15 cellular contexts compared by ENCODE assay signal in genomic region chr1:42692941-42693340, GRCh38. TPM values are rescaled to one million over a fixed set of nuclear protein-coding genes. Genes with fewer than 3 reads are reported as not detected.
DNase-seq lines count a peak whose midpoint lies in the region; ATAC-seq and TF ChIP-seq lines count a peak whose summit lies in the region.
"Had no signal": no experiment of that assay in that cellular context is flagged by ENCODE, and none has a peak within 500 bp of the region (broad histone marks: within the 10 kb centered on the region; RNA-seq: fewer than 3 reads in every experiment).

No MANE protein-coding gene starts in this region.

- no peak for DNase-seq in CD4-positive, alpha-beta memory T cell
- DNase-seq in NB4 (ENCODE audit: low read depth) (no peak), NCI-H2029 treated with DMSO at 0.1 percent for 48 hours (lab: John Stamatoyannopoulos, UW) (no peak), sigmoid colon (no peak), NOMO-1 treated with dmso at 0.1 percent for 144 hours (lab: John Stamatoyannopoulos, UW; ENCODE audit: unreplicated experiment) (no peak)
- DNase-seq in naive thymus-derived CD8-positive, alpha-beta T cell: no peak
- DNase-seq: activated effector memory CD4-positive, alpha-beta T cell treated with Interleukin-2 at 50 U/mL for 16 hours; midbrain had no signal

- H3K27me3 Mint-ChIP-seq in CD4-positive, alpha-beta memory T cell: no peaks in the 10 kb centered on the region
- H3K27me3 Mint-ChIP-seq in naive thymus-derived CD8-positive, alpha-beta T cell: no peaks in the 10 kb centered on the region

- H3K9ac ChIP-seq in duodenal mucosa (ENCODE audit: low read depth in 1 of 2, low read length in 2 of 2): peak overlapping the region in 1 of 2 donors; percentile 16
- H3K9ac ChIP-seq: BLaER1 had no signal

- peaks cover 35 to 66% of the 10 kb centered on the region in 2 donors for H3K36me3 Mint-ChIP-seq in CD4-positive, alpha-beta memory T cell
- H3K36me3 Mint-ChIP-seq in naive thymus-derived CD8-positive, alpha-beta T cell: peaks cover 0 to 67% (median 9%) of the 10 kb centered on the region in 3 donors

- no peak overlapping the region for H3K27ac ChIP-seq in CD4-positive, alpha-beta memory T cell (ENCODE audit: low read depth, low read length)
- H3K27ac ChIP-seq in duodenal mucosa (ENCODE audit: low read depth, low read length) (peak overlapping the region; percentile 63), sigmoid colon (no peak overlapping the region)
- H3K27ac ChIP-seq: BLaER1, right atrium auricular region had no signal

- H3K9me3 ChIP-seq in CD4-positive, alpha-beta memory T cell (ENCODE audit: control insufficient read depth in 1 of 2, low read length in 2 of 2): no peaks in the 10 kb centered on the region
- no peaks in the 10 kb centered on the region for H3K9me3 ChIP-seq in duodenal mucosa (ENCODE audit: control insufficient read depth in 1 of 2, low read length in 2 of 2)
- H3K9me3 ChIP-seq in sigmoid colon: no peaks in the 10 kb centered on the region
- H3K9me3 ChIP-seq: BLaER1, right atrium auricular region had no signal

- peak overlapping the region in 6 of 7 donors; percentile 12 to 88 (median 48) for H3K27ac Mint-ChIP-seq in CD4-positive, alpha-beta memory T cell
- H3K27ac Mint-ChIP-seq in naive thymus-derived CD8-positive, alpha-beta T cell: peak overlapping the region in 7 of 10 donors; percentile 19 to 87 (median 45)

- intact Hi-C loops in CD4-positive, alpha-beta memory T cell (cut with micrococcal nuclease): no loop called here
- intact Hi-C loops in sigmoid colon (cut with DNase I): no loop called here

- H3K9me3 Mint-ChIP-seq in CD4-positive, alpha-beta memory T cell: no peaks in the 10 kb centered on the region
- no peaks in the 10 kb centered on the region for H3K9me3 Mint-ChIP-seq in naive thymus-derived CD8-positive, alpha-beta T cell

- peak overlapping the region in 4 of 8 donors; percentile 0 to 53 (median 30) for H3K4me3 Mint-ChIP-seq in CD4-positive, alpha-beta memory T cell
- H3K4me3 Mint-ChIP-seq in naive thymus-derived CD8-positive, alpha-beta T cell: peak overlapping the region in 4 of 10 donors; percentile 5 to 35 (median 20)

- H3K27me3 ChIP-seq in CD4-positive, alpha-beta memory T cell (ENCODE audit: insufficient read depth, low read length): no peaks in the 10 kb centered on the region
- H3K27me3 ChIP-seq in duodenal mucosa (ENCODE audit: control insufficient read depth in 1 of 2, insufficient read depth in 2 of 2, low read length in 2 of 2): no peaks in the 10 kb centered on the region
- no peaks in the 10 kb centered on the region for H3K27me3 ChIP-seq in sigmoid colon
- H3K27me3 ChIP-seq: BLaER1, right atrium auricular region had no signal

- POLR2A ChIA-PET in CD4-positive, alpha-beta memory T cell (lab: Charles Lee; ENCODE audit: partially characterized antibody): interaction anchor here (1.2 to 5.2 kb wide), 2 partner anchors 11 to 29 kb away, joined by 3 to 39 read pairs; partner anchors contain the start of gene YBX1
- POLR2A ChIA-PET in naive thymus-derived CD8-positive, alpha-beta T cell (lab: Charles Lee): no interaction called here

- H3K4me1 ChIP-seq in CD4-positive, alpha-beta memory T cell (ENCODE audit: insufficient read depth, low read length): peaks cover 59% of the 10 kb centered on the region
- H3K4me1 ChIP-seq in duodenal mucosa (ENCODE audit: control insufficient read depth in 1 of 2, insufficient read depth in 2 of 2, low read length in 2 of 2) (peaks cover 56 to 61% of the 10 kb centered on the region in 2 donors), sigmoid colon (peaks cover 0 to 60% (median 51%) of the 10 kb centered on the region in 4 donors)

- peaks cover 41% of the 10 kb centered on the region for H3K36me3 ChIP-seq in CD4-positive, alpha-beta memory T cell (ENCODE audit: insufficient read depth, low read length)
- H3K36me3 ChIP-seq in duodenal mucosa (ENCODE audit: control insufficient read depth in 1 of 2, insufficient read depth in 2 of 2, low read length in 2 of 2) (peaks cover 15 to 31% of the 10 kb centered on the region in 2 donors), sigmoid colon (peaks cover 6 to 36% (median 11%) of the 10 kb centered on the region in 4 donors)

- CTCF ChIA-PET in CD4-positive, alpha-beta memory T cell (lab: Charles Lee; ENCODE audit: partially characterized antibody): no interaction called here

- ATAC-seq in naive thymus-derived CD8-positive, alpha-beta T cell: no peak
- ATAC-seq in HG03342 (IDR thresholded peaks at IDR 0.05; ENCODE audit: unreplicated experiment): no peak

- H3K4me3 ChIP-seq in CD4-positive, alpha-beta memory T cell (ENCODE audit: low read length in 2 of 2): no peak overlapping the region
- H3K4me3 ChIP-seq in NB4 (ENCODE audit: low read depth, low read length) (peak overlapping the region; percentile 3), duodenal mucosa (ENCODE audit: low read depth in 1 of 2, low read length in 2 of 2) (peak overlapping the region in 1 of 2 donors; percentile 48), sigmoid colon (no peak overlapping the region)
- H3K4me3 ChIP-seq: BLaER1, right atrium auricular region had no signal

- TF ChIP-seq POLR2A in NB4 (IDR thresholded peaks at IDR 0.05; ENCODE audit: extremely low read depth, insufficient read length): no peak
- TF ChIP-seq POLR2A in sigmoid colon (IDR thresholded peaks at IDR 0.05): no peak

- 21 to 70% methylated on average over 2 of the region's 2 CpGs for WGBS in sigmoid colon, 2 donors

- no peak for TF ChIP-seq EP300 in sigmoid colon (IDR thresholded peaks at IDR 0.05)

- TF ChIP-seq CTCF in NB4 (IDR thresholded peaks at IDR 0.05; ENCODE audit: low read depth, low read length) (no peak), sigmoid colon (IDR thresholded peaks at IDR 0.05) (no peak)

- H3K4me1 Mint-ChIP-seq in CD4-positive, alpha-beta memory T cell: peaks cover 53 to 78% (median 65%) of the 10 kb centered on the region in 4 donors
- peaks cover 26 to 74% (median 73%) of the 10 kb centered on the region in 4 donors for H3K4me1 Mint-ChIP-seq in naive thymus-derived CD8-positive, alpha-beta T cell

RNA-seq across cellular contexts. Expression of gene YBX1, which starts 10.7 kb away (rescaled TPM):
- 100 to 1,000 TPM; 328 TPM for total RNA-seq in CD4-positive, alpha-beta memory T cell
- 100 to 1,000 TPM in 1 of 2 donors, 10 to 100 TPM in 1; 69.9 to 107 TPM for polyA plus RNA-seq in CD4-positive, alpha-beta memory T cell
- 100 to 1,000 TPM; 308 to 319 TPM for total RNA-seq in naive thymus-derived CD8-positive, alpha-beta T cell
- 10 to 100 TPM; 80.5 to 89.2 (median 83.0) TPM for polyA plus RNA-seq in naive thymus-derived CD8-positive, alpha-beta T cell
- 100 to 1,000 TPM; 685 to 773 (median 728) TPM for total RNA-seq in sigmoid colon
- polyA plus RNA-seq in sigmoid colon: 100 to 1,000 TPM; 695 to 897 (median 801) TPM

RNA-seq across cellular contexts. Expression of gene PPIH, which starts 34.7 kb away (rescaled TPM):
- 10 to 100 TPM; 40.5 to 42.9 TPM for total RNA-seq in CD4-positive, alpha-beta memory T cell
- 10 to 100 TPM; 65.8 to 74.4 TPM for polyA plus RNA-seq in CD4-positive, alpha-beta memory T cell
- total RNA-seq in naive thymus-derived CD8-positive, alpha-beta T cell: 10 to 100 TPM; 46.3 to 49.4 TPM
- 100 to 1,000 TPM in 1 of 3 donors, 10 to 100 TPM in 2; 82.3 to 100 (median 85.0) TPM for polyA plus RNA-seq in naive thymus-derived CD8-positive, alpha-beta T cell
- 10 to 100 TPM; 19.7 to 32.9 (median 27.5) TPM for total RNA-seq in sigmoid colon
- polyA plus RNA-seq in sigmoid colon: 10 to 100 TPM; 39.6 to 71.1 (median 45.5) TPM

RNA-seq across cellular contexts. Expression of gene CLDN19, which starts 47.1 kb away (rescaled TPM):
- not detected for total RNA-seq in CD4-positive, alpha-beta memory T cell
- not detected for polyA plus RNA-seq in CD4-positive, alpha-beta memory T cell
- not detected for total RNA-seq in naive thymus-derived CD8-positive, alpha-beta T cell
- polyA plus RNA-seq in naive thymus-derived CD8-positive, alpha-beta T cell: not detected
- total RNA-seq in sigmoid colon: not detected
- polyA plus RNA-seq in sigmoid colon: under 1 TPM in 1 of 3 donors, not detected in 2; 0.03 TPM
- total RNA-seq: chondrocyte, fibroblast of lung, subcutaneous adipose tissue had no signal
- polyA plus RNA-seq: fibroblast of lung had no signal
